In the genomic region with DNA sequence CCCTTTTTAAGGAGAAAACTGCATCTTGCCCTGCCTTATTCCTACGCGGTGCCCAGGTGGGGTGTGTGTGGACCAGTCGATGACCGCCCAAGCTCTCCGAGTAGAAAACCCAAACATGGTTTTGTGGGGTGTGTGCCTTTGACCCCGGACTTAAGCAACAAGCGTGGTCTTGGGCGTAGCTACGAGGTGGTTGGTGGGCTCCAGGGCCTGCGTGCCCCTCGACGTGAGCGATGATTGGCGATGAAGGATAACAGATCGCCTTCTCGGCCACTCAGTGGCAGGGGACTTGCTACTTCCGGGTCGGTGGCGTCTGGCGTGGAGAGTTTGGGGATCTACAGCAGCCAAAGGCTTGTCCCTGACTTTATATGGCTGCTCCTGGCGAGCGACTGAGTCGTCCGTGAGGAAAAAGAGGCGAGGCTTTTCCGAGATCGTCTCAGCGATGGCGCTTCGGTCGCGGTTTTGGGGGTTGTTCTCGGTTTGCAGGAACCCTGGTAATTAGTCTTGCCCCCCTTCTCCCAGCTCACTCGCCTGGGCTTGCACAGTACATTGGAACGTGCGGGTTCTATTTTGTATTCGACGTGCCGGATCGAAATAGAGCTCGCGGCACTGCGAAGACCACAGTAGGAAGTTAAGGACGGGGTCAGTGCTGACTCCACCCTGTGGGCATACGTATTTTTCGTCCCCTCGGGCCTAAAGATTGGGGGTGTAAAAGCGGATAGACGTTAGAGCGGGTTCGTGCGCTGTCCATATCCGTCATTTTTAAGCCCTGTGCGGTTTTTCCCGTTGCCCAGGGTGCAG, we compare ENCODE assay signal across 8 cellular contexts. TPM values are rescaled to one million over a fixed set of nuclear protein-coding genes. Genes with fewer than 3 reads are reported as not detected.
DNase-seq lines count a peak whose midpoint lies in the region; ATAC-seq and TF ChIP-seq lines count a peak whose summit lies in the region.

TSS of gene MRPL18 (plus strand) at position 319 of the 798 bp plus-strand sequence. CDS start at position 440, 121 bp downstream.

- H3K9me3 ChIP-seq in BE2C (no peaks in the 10 kb centered on the region), colonic mucosa (no peaks in the 10 kb centered on the region)

- peak within 1 kb of the TSS; percentile 95 for H3K27ac ChIP-seq in colonic mucosa

- H3K36me3 ChIP-seq in BE2C: peaks cover 48% of the 10 kb centered on the region
- H3K36me3 ChIP-seq in colonic mucosa: peaks cover 4% of the 10 kb centered on the region

- intact Hi-C loops in colonic mucosa (cut with DNase I): no loop called here

- H3K4me1 ChIP-seq in BE2C (no peaks in the 10 kb centered on the region), colonic mucosa (peaks cover 19% of the 10 kb centered on the region)

- ATAC-seq in HG03460 (IDR thresholded peaks at IDR 0.05; ENCODE audit: unreplicated experiment): peak; percentile 82

- TF ChIP-seq CTCF in BE2C (IDR thresholded peaks at IDR 0.05; ENCODE audit: low read depth, low read length) (no peak), colonic mucosa (IDR thresholded peaks at IDR 0.05) (no peak)

- peak within 1 kb of the TSS; percentile 86 for H3K4me3 ChIP-seq in BE2C (ENCODE audit: low read depth, low read length)
- peak within 1 kb of the TSS; percentile 85 for H3K4me3 ChIP-seq in colonic mucosa

- peak; percentile 94 for DNase-seq in BE2C
- DNase-seq in GM19240 (ENCODE audit: insufficient read length, low spot score): peak; percentile 67
- DNase-seq in NCI-H526 (lab: John Stamatoyannopoulos, UW): peak; percentile 97 to 98
- DNase-seq in activated CD4-positive, alpha-beta T cell treated with anti-CD3 and anti-CD28 coated beads for 48 hours: peak; percentile 93
- peak; percentile 92 for DNase-seq in colonic mucosa
- DNase-seq in kidney tubule cell (ENCODE audit: low spot score): peak; percentile 98
- DNase-seq in stimulated activated CD4-positive, alpha-beta T cell treated with anti-CD3 and anti-CD28 coated beads, Interleukin-1b, Interleukin-23, amount 100 ng/mL, for 4 hours (ENCODE audit: low read depth in 2 of 2): peak; percentile 77 to 80

- peak within 1 kb of the TSS; percentile 95 to 97 for H3K9ac ChIP-seq in colonic mucosa (ENCODE audit: low read depth in 2 of 2, low read length in 2 of 2)

- H3K27me3 ChIP-seq in BE2C (no peaks in the 10 kb centered on the region), colonic mucosa (no peaks in the 10 kb centered on the region)

RNA-seq across cellular contexts. Expression of gene MRPL18, which starts in this region (rescaled TPM):
- polyA plus RNA-seq in BE2C (2012; ENCODE audit: insufficient read depth, insufficient read length, low read depth): 128 TPM
- total RNA-seq in colonic mucosa: 100 to 1,000 TPM in 1 of 2 donors, 10 to 100 TPM in 1; 65.4 to 112 TPM

Comparison
In these comparisons a context has a peak if more than half of its experiments do, and no peak if none do; other contexts are left out.
1. Peak in every context shown above with its lines: DNase-seq, ATAC-seq, H3K4me3 ChIP-seq and H3K27ac ChIP-seq.